Comparison of ENCODE assay signal across 1 cellular context in the genomic region with DNA sequence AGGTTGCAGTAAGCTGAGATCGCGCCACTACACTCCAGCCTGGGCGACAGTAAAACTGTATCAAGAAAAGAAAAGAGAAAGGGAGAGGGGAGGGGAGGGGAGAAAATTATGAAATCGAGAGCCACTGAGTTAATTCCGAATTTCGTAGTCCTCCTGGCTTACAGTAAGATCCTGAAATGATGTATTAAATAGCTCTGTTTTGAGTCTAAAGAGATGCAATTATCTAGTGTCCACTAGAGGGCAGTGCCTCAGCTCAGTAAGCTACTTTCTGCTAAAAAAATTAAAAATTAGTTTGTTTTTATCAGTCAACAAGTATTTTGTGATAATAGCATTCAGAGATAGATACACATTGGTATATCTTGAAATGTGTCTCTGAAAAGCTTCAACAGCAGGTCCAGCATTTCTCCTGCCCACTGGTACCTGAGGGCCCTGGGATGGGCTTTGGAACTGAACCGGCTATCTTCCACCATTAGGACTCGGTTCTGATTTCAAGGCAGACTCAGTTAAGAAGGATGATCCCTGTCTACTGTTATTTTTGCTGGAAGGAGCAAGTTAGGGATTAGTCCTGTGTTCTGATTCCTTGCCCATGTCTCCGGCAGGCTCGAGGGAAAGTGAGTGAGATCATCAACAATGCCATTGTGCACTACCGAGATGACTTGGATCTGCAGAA.
TF ChIP-seq lines count a peak whose summit lies in the region.

No MANE protein-coding gene starts in this region.

TF ChIP-seq in H1, 55 proteins besides CTCF, POLR2A, EP300 and RAD21:
- no peak for TF ChIP-seq SP2 (IDR thresholded peaks at IDR 0.05; ENCODE audit: low read length)
- TF ChIP-seq TAF1 (IDR thresholded peaks at IDR 0.05; ENCODE audit: low read depth, low read length), result no peak
- TF ChIP-seq, protein P1, sequence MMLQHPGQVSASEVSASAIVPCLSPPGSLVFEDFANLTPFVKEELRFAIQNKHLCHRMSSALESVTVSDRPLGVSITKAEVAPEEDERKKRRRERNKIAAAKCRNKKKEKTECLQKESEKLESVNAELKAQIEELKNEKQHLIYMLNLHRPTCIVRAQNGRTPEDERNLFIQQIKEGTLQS (IDR thresholded peaks at IDR 0.05; ENCODE audit: insufficient read depth, low read depth, low read length), result no peak
- TF ChIP-seq SRF (IDR thresholded peaks at IDR 0.05; ENCODE audit: low read depth, low read length), result no peak
- TF ChIP-seq CTBP2 (IDR thresholded peaks at IDR 0.05; ENCODE audit: borderline replicate concordance, insufficient read depth, insufficient read length, low read length), result no peak
- no peak for TF ChIP-seq ASH2L (IDR thresholded peaks at IDR 0.05; ENCODE audit: low read length)
- no peak for TF ChIP-seq SP1 (IDR thresholded peaks at IDR 0.05; ENCODE audit: low read depth, low read length)
- TF ChIP-seq TEAD4 (IDR thresholded peaks at IDR 0.05; ENCODE audit: low read depth, low read length), result no peak
- no peak for TF ChIP-seq KDM5A (IDR thresholded peaks at IDR 0.05; ENCODE audit: low read length)
- TF ChIP-seq POU5F1 (IDR thresholded peaks at IDR 0.05; ENCODE audit: low read depth, low read length), result no peak
- TF ChIP-seq, protein P2, sequence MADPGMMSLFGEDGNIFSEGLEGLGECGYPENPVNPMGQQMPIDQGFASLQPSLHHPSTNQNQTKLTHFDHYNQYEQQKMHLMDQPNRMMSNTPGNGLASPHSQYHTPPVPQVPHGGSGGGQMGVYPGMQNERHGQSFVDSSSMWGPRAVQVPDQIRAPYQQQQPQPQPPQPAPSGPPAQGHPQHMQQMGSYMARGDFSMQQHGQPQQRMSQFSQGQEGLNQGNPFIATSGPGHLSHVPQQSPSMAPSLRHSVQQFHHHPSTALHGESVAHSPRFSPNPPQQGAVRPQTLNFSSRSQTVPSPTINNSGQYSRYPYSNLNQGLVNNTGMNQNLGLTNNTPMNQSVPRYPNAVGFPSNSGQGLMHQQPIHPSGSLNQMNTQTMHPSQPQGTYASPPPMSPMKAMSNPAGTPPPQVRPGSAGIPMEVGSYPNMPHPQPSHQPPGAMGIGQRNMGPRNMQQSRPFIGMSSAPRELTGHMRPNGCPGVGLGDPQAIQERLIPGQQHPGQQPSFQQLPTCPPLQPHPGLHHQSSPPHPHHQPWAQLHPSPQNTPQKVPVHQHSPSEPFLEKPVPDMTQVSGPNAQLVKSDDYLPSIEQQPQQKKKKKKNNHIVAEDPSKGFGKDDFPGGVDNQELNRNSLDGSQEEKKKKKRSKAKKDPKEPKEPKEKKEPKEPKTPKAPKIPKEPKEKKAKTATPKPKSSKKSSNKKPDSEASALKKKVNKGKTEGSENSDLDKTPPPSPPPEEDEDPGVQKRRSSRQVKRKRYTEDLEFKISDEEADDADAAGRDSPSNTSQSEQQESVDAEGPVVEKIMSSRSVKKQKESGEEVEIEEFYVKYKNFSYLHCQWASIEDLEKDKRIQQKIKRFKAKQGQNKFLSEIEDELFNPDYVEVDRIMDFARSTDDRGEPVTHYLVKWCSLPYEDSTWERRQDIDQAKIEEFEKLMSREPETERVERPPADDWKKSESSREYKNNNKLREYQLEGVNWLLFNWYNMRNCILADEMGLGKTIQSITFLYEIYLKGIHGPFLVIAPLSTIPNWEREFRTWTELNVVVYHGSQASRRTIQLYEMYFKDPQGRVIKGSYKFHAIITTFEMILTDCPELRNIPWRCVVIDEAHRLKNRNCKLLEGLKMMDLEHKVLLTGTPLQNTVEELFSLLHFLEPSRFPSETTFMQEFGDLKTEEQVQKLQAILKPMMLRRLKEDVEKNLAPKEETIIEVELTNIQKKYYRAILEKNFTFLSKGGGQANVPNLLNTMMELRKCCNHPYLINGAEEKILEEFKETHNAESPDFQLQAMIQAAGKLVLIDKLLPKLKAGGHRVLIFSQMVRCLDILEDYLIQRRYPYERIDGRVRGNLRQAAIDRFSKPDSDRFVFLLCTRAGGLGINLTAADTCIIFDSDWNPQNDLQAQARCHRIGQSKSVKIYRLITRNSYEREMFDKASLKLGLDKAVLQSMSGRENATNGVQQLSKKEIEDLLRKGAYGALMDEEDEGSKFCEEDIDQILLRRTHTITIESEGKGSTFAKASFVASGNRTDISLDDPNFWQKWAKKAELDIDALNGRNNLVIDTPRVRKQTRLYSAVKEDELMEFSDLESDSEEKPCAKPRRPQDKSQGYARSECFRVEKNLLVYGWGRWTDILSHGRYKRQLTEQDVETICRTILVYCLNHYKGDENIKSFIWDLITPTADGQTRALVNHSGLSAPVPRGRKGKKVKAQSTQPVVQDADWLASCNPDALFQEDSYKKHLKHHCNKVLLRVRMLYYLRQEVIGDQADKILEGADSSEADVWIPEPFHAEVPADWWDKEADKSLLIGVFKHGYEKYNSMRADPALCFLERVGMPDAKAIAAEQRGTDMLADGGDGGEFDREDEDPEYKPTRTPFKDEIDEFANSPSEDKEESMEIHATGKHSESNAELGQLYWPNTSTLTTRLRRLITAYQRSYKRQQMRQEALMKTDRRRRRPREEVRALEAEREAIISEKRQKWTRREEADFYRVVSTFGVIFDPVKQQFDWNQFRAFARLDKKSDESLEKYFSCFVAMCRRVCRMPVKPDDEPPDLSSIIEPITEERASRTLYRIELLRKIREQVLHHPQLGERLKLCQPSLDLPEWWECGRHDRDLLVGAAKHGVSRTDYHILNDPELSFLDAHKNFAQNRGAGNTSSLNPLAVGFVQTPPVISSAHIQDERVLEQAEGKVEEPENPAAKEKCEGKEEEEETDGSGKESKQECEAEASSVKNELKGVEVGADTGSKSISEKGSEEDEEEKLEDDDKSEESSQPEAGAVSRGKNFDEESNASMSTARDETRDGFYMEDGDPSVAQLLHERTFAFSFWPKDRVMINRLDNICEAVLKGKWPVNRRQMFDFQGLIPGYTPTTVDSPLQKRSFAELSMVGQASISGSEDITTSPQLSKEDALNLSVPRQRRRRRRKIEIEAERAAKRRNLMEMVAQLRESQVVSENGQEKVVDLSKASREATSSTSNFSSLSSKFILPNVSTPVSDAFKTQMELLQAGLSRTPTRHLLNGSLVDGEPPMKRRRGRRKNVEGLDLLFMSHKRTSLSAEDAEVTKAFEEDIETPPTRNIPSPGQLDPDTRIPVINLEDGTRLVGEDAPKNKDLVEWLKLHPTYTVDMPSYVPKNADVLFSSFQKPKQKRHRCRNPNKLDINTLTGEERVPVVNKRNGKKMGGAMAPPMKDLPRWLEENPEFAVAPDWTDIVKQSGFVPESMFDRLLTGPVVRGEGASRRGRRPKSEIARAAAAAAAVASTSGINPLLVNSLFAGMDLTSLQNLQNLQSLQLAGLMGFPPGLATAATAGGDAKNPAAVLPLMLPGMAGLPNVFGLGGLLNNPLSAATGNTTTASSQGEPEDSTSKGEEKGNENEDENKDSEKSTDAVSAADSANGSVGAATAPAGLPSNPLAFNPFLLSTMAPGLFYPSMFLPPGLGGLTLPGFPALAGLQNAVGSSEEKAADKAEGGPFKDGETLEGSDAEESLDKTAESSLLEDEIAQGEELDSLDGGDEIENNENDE (IDR thresholded peaks at IDR 0.05; ENCODE audit: insufficient replicate concordance, low read length), result no peak
- no peak for TF ChIP-seq RXRA (IDR thresholded peaks at IDR 0.05; ENCODE audit: insufficient read depth, low read depth, low read length)
- TF ChIP-seq, protein P3, sequence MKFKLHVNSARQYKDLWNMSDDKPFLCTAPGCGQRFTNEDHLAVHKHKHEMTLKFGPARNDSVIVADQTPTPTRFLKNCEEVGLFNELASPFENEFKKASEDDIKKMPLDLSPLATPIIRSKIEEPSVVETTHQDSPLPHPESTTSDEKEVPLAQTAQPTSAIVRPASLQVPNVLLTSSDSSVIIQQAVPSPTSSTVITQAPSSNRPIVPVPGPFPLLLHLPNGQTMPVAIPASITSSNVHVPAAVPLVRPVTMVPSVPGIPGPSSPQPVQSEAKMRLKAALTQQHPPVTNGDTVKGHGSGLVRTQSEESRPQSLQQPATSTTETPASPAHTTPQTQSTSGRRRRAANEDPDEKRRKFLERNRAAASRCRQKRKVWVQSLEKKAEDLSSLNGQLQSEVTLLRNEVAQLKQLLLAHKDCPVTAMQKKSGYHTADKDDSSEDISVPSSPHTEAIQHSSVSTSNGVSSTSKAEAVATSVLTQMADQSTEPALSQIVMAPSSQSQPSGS (IDR thresholded peaks at IDR 0.05; ENCODE audit: low read length), result no peak
- TF ChIP-seq RFX5 (IDR thresholded peaks at IDR 0.05; ENCODE audit: borderline replicate concordance, low read depth, low read length), result no peak
- TF ChIP-seq MAFK (IDR thresholded peaks at IDR 0.05; ENCODE audit: low read depth, low read length), result no peak
- TF ChIP-seq PHF8 (conservative IDR thresholded peaks at IDR 0.05; ENCODE audit: low read depth, low read length), result no peak
- no peak for TF ChIP-seq JUN (IDR thresholded peaks at IDR 0.05; ENCODE audit: low read depth, low read length)
- TF ChIP-seq SIN3A (conservative IDR thresholded peaks at IDR 0.05 in 1 of 2, IDR thresholded peaks at IDR 0.05 in 1 of 2; ENCODE audit: low read depth in 1 of 2, low read length in 2 of 2), result no peak
- TF ChIP-seq TAF7 (optimal IDR thresholded peaks at IDR 0.05; ENCODE audit: borderline replicate concordance, low read depth, low read length), result no peak
